Comparison of ENCODE assay signal across 11 cellular contexts in genomic region chr7:91565499-91566331, GRCh38.
DNase-seq lines count a peak whose midpoint lies in the region; ATAC-seq and TF ChIP-seq lines count a peak whose summit lies in the region.
"Had no signal": no experiment of that assay in that cellular context is flagged by ENCODE, and none has a peak within 500 bp of the region (broad histone marks: within the 10 kb centered on the region; RNA-seq: fewer than 3 reads in every experiment).

No MANE protein-coding gene starts in this region.

- H3K9me3 ChIP-seq in BE2C, result no peaks in the 10 kb centered on the region
- H3K9me3 ChIP-seq: gastrocnemius medialis had no signal

- in situ Hi-C loops in astrocyte of the spinal cord (cut with HindIII; ENCODE audit: low sequenced_read_pairs), result no loop called here

- no peaks in the 10 kb centered on the region for H3K4me1 ChIP-seq in BE2C
- H3K4me1 ChIP-seq: gastrocnemius medialis had no signal

- H3K4me3 ChIP-seq in AG10803 (ENCODE audit: low read length), result peak overlapping the region; percentile 14
- no peak overlapping the region for H3K4me3 ChIP-seq in astrocyte of the spinal cord (ENCODE audit: low read depth, low read length)
- no peak overlapping the region for H3K4me3 ChIP-seq in BE2C (ENCODE audit: low read depth, low read length)
- H3K4me3 ChIP-seq: gastrocnemius medialis had no signal

- peak; percentile 69 for DNase-seq in AG10803 (ENCODE audit: low read depth)
- DNase-seq in NCI-H2029 treated with DMSO at 0.1 percent for 48 hours (lab: John Stamatoyannopoulos, UW), result peak; percentile 96
- DNase-seq in astrocyte of the spinal cord (ENCODE audit: low read depth, low spot score), result peak; percentile 57
- peak; percentile 31 for DNase-seq in midbrain (lab: John Stamatoyannopoulos, UW)
- no peak for DNase-seq in BE2C
- no peak for DNase-seq in NCI-H2227 treated with DMSO at 0.1 percent for 48 hours (lab: John Stamatoyannopoulos, UW)
- no peak for DNase-seq in GM19240 (ENCODE audit: insufficient read length, low spot score)
- DNase-seq: activated naive CD4-positive, alpha-beta T cell treated with anti-CD3 and anti-CD28 coated beads, Interleukin-2, amount 10 ng/mL, durations not matched to agents 7 days and 5 days; gastrocnemius medialis; stimulated activated CD4-positive, alpha-beta T cell treated with anti-CD3 and anti-CD28 coated beads, Interleukin-4, amount 100 ng/mL, for 4 hours had no signal

- no peak for ATAC-seq in HG02938 (IDR thresholded peaks at IDR 0.05; ENCODE audit: unreplicated experiment)
- ATAC-seq: gastrocnemius medialis had no signal

- no peaks in the 10 kb centered on the region for H3K27me3 ChIP-seq in BE2C
- H3K27me3 ChIP-seq: gastrocnemius medialis had no signal

- no peaks in the 10 kb centered on the region for H3K36me3 ChIP-seq in BE2C
- H3K36me3 ChIP-seq: gastrocnemius medialis had no signal

- TF ChIP-seq CTCF in AG10803 (conservative IDR thresholded peaks at IDR 0.05; ENCODE audit: low read length) (no peak), astrocyte of the spinal cord (IDR thresholded peaks at IDR 0.05; ENCODE audit: low read depth, low read length) (no peak), BE2C (IDR thresholded peaks at IDR 0.05; ENCODE audit: low read depth, low read length) (no peak)

Comparison
In these comparisons a context has a peak if more than half of its experiments do, and no peak if none do; other contexts are left out.
1. DNase-seq: peak in AG10803 (single experiment), NCI-H2029 treated with DMSO at 0.1 percent for 48 hours (single experiment), astrocyte of the spinal cord (single experiment) and midbrain (single experiment); none in BE2C (single experiment), NCI-H2227 treated with DMSO at 0.1 percent for 48 hours (single experiment) and GM19240 (single experiment).